ENCODE assay signal across 36 cellular contexts in the genomic region with DNA sequence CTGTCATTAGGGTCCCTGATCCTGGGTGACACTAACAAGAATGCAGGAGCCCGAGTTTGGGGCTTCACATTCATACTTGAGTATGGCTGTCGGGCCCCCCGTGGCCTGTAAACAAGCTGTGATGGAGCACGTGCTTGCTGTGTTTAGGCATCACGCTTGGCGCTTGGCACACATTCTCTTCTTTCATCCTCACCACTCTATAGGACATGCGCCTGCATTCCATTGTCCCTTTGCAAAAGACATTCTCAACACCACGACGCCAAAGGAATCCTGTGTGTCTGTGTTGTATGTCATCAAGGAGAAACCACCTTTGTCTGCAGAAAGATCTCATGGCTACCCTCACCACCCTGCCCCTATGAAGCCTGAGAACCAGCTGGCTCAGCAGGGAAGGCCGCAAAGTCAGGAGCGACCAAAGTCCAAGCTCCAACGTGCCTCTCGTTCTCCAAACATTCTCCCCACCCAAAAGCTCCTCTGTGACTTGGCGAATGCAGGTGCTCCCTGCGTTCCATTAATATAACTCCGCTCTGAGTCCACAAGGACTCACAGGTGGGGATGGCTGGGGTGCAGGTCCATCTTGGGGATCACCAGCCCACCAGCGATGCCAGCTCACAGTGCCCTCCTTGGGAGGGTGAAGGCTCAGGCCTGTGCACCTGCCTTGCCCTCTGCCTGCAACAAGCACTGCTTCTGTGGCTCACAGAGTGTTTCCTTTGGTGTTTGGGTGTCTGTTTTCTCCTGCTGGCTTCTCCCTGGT. TPM values are rescaled to one million over a fixed set of nuclear protein-coding genes. Genes with fewer than 3 reads are reported as not detected.
A peak's percentile ranks its signal among the peaks of the same experiment; 100 is the strongest.
DNase-seq lines count a peak whose midpoint lies in the region; ATAC-seq, FAIRE-seq and TF ChIP-seq lines count a peak whose summit lies in the region.
"Had no signal": no experiment of that assay in that cellular context is flagged by ENCODE, and none has a peak within 500 bp of the region (broad histone marks: within the 10 kb centered on the region; RNA-seq: fewer than 3 reads in every experiment).

No MANE protein-coding gene starts in this region.

- H3K9me3 ChIP-seq in hepatocyte (ENCODE audit: low read depth) (no peaks in the 10 kb centered on the region), pancreas (no peaks in the 10 kb centered on the region), aorta (ENCODE audit: control insufficient read depth, low read length) (no peaks in the 10 kb centered on the region), smooth muscle cell (replicated peaks; ENCODE audit: low read depth) (no peaks in the 10 kb centered on the region)
- H3K9me3 ChIP-seq: testis had no signal

- no peaks in the 10 kb centered on the region for H3K36me3 Mint-ChIP-seq in activated naive CD4-positive, alpha-beta T cell treated with anti-CD3 and anti-CD28 coated beads, Interleukin-2, amount 10 ng/mL, durations not matched to agents 7 days and 5 days
- H3K36me3 Mint-ChIP-seq: activated naive CD4-positive, alpha-beta T cell treated with anti-CD3 and anti-CD28 coated beads, Interleukin-2, amount 50 U/mL, for 72 hours; CD4-positive, CD25-positive, alpha-beta regulatory T cell; naive thymus-derived CD4-positive, alpha-beta T cell had no signal

- no peaks in the 10 kb centered on the region for H3K36me3 ChIP-seq in hepatocyte (replicated peaks; ENCODE audit: insufficient read depth, low read depth)
- H3K36me3 ChIP-seq in pancreas = no peaks in the 10 kb centered on the region
- no peaks in the 10 kb centered on the region for H3K36me3 ChIP-seq in aorta (ENCODE audit: control insufficient read depth in 1 of 2, insufficient read depth in 2 of 2, low read length in 1 of 2)
- H3K36me3 ChIP-seq in smooth muscle cell (ENCODE audit: low read depth) = no peaks in the 10 kb centered on the region

- H2AFZ ChIP-seq in hepatocyte = no peak overlapping the region
- H2AFZ ChIP-seq in smooth muscle cell (ENCODE audit: low read depth) = no peak overlapping the region

- peaks cover 8% of the 10 kb centered on the region for H3K4me1 Mint-ChIP-seq in activated naive CD4-positive, alpha-beta T cell treated with anti-CD3 and anti-CD28 coated beads, Interleukin-2, amount 10 ng/mL, durations not matched to agents 7 days and 5 days

- H3K27ac ChIP-seq in hepatocyte = peak overlapping the region; percentile 22
- no peak overlapping the region for H3K27ac ChIP-seq in pancreas
- no peak overlapping the region for H3K27ac ChIP-seq in aorta (ENCODE audit: low read depth in 1 of 2, low read length in 2 of 2)
- H3K27ac ChIP-seq in smooth muscle cell (ENCODE audit: low read depth) = no peak overlapping the region
- H3K27ac ChIP-seq: epithelial cell of prostate, HL-60, skin epidermis, testis, VCaP had no signal

- peak; percentile 14 for DNase-seq in activated naive CD4-positive, alpha-beta T cell treated with anti-CD3 and anti-CD28 coated beads, Interleukin-2, amount 10 ng/mL, durations not matched to agents 7 days and 5 days
- no peak for DNase-seq in activated naive CD4-positive, alpha-beta T cell treated with Interleukin-2 at 50 U/mL for 16 hours
- DNase-seq in hepatocyte (ENCODE audit: low spot score) (peak; percentile 53), pancreas (peak in 4 of 6 donors; percentile 29 to 54 (median 36)), aorta (peak; percentile 34 to 39), D721Med (ENCODE audit: insufficient read length, low spot score) (no peak), NCI-H2171 (lab: John Stamatoyannopoulos, UW) (no peak), smooth muscle cell (lab: John Stamatoyannopoulos, UW; ENCODE audit: unreplicated experiment) (no peak)
- DNase-seq: 8988T; activated CD4-positive, alpha-beta T cell treated with anti-CD3 and anti-CD28 coated beads for 4 hours; activated T-cell treated with anti-CD3 and anti-CD28 coated beads for 4 hours; CD4-positive, CD25-positive, alpha-beta regulatory T cell; effector CD8-positive, alpha-beta T cell; H7; immature natural killer cell; Kasumi-1; left cardiac atrium; mesenchymal stem cell; MV-4-11; naive thymus-derived CD4-positive, alpha-beta T cell; NCI-H1436 treated with DMSO at 0.1 percent for 48 hours; NCI-H2081 treated with DMSO at 0.1 percent for 48 hours; NCI-H446; SIG-M5; stimulated activated CD4-positive, alpha-beta T cell treated with anti-CD3 and anti-CD28 coated beads, Interleukin-1b, Interleukin-23, amount 100 ng/mL, for 48 hours; stimulated activated naive CD8-positive, alpha-beta T cell treated with anti-CD3 and anti-CD28 coated beads, Interleukin-15, Interleukin-2, amounts not matched to agents 100 U/mL and 50 U/mL, for 24 hours; T1000; testis had no signal

- H3K27me3 ChIP-seq in hepatocyte (no peaks in the 10 kb centered on the region), pancreas (no peaks in the 10 kb centered on the region), aorta (ENCODE audit: control insufficient read depth in 1 of 2, insufficient read depth in 2 of 2, low read length in 1 of 2) (no peaks in the 10 kb centered on the region), smooth muscle cell (ENCODE audit: low read depth) (peaks cover 24% of the 10 kb centered on the region)
- H3K27me3 ChIP-seq: testis had no signal

- 73% methylated on average over 17 of the region's 17 CpGs for WGBS in hepatocyte (ENCODE audit: low lambda C conversion rate, missing lambda C conversion rate)
- WGBS in pancreas, 2 donors = 45 to 46% methylated on average over 17 of the region's 17 CpGs
- 85 to 87% methylated on average over 17 of the region's 17 CpGs for WGBS in aorta, 2 donors
- WGBS in smooth muscle cell (ENCODE audit: low lambda C conversion rate) = 89% methylated on average over 17 of the region's 17 CpGs

- FAIRE-seq in pancreas (lab: Jason Lieb, UNC) (no peak), D721Med (lab: Jason Lieb, UNC) (no peak)
- FAIRE-seq: colon, urothelium cell line had no signal

- no peaks in the 10 kb centered on the region for H3F3A ChIP-seq in smooth muscle cell (ENCODE audit: low read depth)

- TF ChIP-seq CTCF in hepatocyte (IDR thresholded peaks at IDR 0.05; ENCODE audit: poor library complexity) (no peak), pancreas (IDR thresholded peaks at IDR 0.05) (no peak), D721Med (IDR thresholded peaks at IDR 0.05; ENCODE audit: insufficient read depth, missing control alignments) (no peak), smooth muscle cell (IDR thresholded peaks at IDR 0.05; ENCODE audit: borderline replicate concordance, insufficient read depth, poor library complexity, severe bottlenecking) (no peak)

- H3K9me2 ChIP-seq in hepatocyte (replicated peaks; ENCODE audit: insufficient read depth) = no peaks in the 10 kb centered on the region

- no peaks in the 10 kb centered on the region for H4K20me1 ChIP-seq in hepatocyte (ENCODE audit: insufficient read depth, poor library complexity, severe bottlenecking)
- H4K20me1 ChIP-seq in smooth muscle cell (ENCODE audit: low read depth) = no peaks in the 10 kb centered on the region

- CTCF ChIA-PET in activated naive CD4-positive, alpha-beta T cell treated with anti-CD3 and anti-CD28 coated beads, Interleukin-2, amount 10 ng/mL, durations not matched to agents 7 days and 5 days (lab: Charles Lee) = no interaction called here

- H3K27ac Mint-ChIP-seq in activated naive CD4-positive, alpha-beta T cell treated with anti-CD3 and anti-CD28 coated beads, Interleukin-2, amount 10 ng/mL, durations not matched to agents 7 days and 5 days = no peak overlapping the region
- H3K27ac Mint-ChIP-seq: activated naive CD4-positive, alpha-beta T cell treated with anti-CD3 and anti-CD28 coated beads, Interleukin-2, amount 50 U/mL, for 72 hours; activated T-helper 2 cell treated with anti-CD3 and anti-CD28 coated beads, Interferon-gamma antibody, Interleukin-2, Interleukin-4, amounts not matched to agents 10 μg/mL and 5 μg/mL and 100 μg/mL, durations not matched to agents 14 hours and 24 hours and 36 hours; CD4-positive, CD25-positive, alpha-beta regulatory T cell; immature natural killer cell; naive thymus-derived CD4-positive, alpha-beta T cell had no signal

- H3K4me2 ChIP-seq in hepatocyte = peak overlapping the region; percentile 29
- H3K4me2 ChIP-seq in smooth muscle cell = no peak overlapping the region

- ATAC-seq in pancreas (peak; percentile 48 to 79 (median 68)), aorta (ENCODE audit: low FRiP score) (no peak)
- ATAC-seq: activated naive CD4-positive, alpha-beta T cell treated with anti-CD3 and anti-CD28 coated beads, Interleukin-2, amount 50 U/mL, for 72 hours; left cardiac atrium; naive thymus-derived CD4-positive, alpha-beta T cell; stimulated activated naive CD8-positive, alpha-beta T cell treated with anti-CD3 and anti-CD28 coated beads, Interleukin-15, Interleukin-2, amounts not matched to agents 100 U/mL and 50 U/mL, for 24 hours had no signal

- no peak overlapping the region for H3K4me3 ChIP-seq in hepatocyte
- no peak overlapping the region for H3K4me3 ChIP-seq in pancreas
- no peak overlapping the region for H3K4me3 ChIP-seq in aorta (ENCODE audit: low read length in 2 of 2)
- H3K4me3 ChIP-seq in smooth muscle cell = no peak overlapping the region
- H3K4me3 ChIP-seq: skin epidermis, testis had no signal

- H3K4me3 Mint-ChIP-seq in activated naive CD4-positive, alpha-beta T cell treated with anti-CD3 and anti-CD28 coated beads, Interleukin-2, amount 10 ng/mL, durations not matched to agents 7 days and 5 days = no peak overlapping the region
- H3K4me3 Mint-ChIP-seq: immature natural killer cell; naive thymus-derived CD4-positive, alpha-beta T cell had no signal

- no peak overlapping the region for H3K9ac ChIP-seq in smooth muscle cell (ENCODE audit: low read depth)

- H3K79me2 ChIP-seq in hepatocyte (no peaks in the 10 kb centered on the region), smooth muscle cell (ENCODE audit: low read depth) (no peaks in the 10 kb centered on the region)

- H3K27me3 Mint-ChIP-seq in activated naive CD4-positive, alpha-beta T cell treated with anti-CD3 and anti-CD28 coated beads, Interleukin-2, amount 10 ng/mL, durations not matched to agents 7 days and 5 days = peaks cover 20% of the 10 kb centered on the region

- intact Hi-C loops in pancreas (cut with DNase I) = no loop called here
- intact Hi-C loops in aorta (cut with DNase I) = no loop called here

- H3K9me3 Mint-ChIP-seq in activated naive CD4-positive, alpha-beta T cell treated with anti-CD3 and anti-CD28 coated beads, Interleukin-2, amount 10 ng/mL, durations not matched to agents 7 days and 5 days = no peaks in the 10 kb centered on the region
- H3K9me3 Mint-ChIP-seq: activated naive CD4-positive, alpha-beta T cell treated with anti-CD3 and anti-CD28 coated beads, Interleukin-2, amount 50 U/mL, for 72 hours; activated T-helper 2 cell treated with anti-CD3 and anti-CD28 coated beads, Interferon-gamma antibody, Interleukin-2, Interleukin-4, amounts not matched to agents 10 μg/mL and 5 μg/mL and 100 μg/mL, durations not matched to agents 14 hours and 24 hours and 36 hours; immature natural killer cell; naive thymus-derived CD4-positive, alpha-beta T cell had no signal

- peaks cover 17% of the 10 kb centered on the region for H3K4me1 ChIP-seq in hepatocyte (ENCODE audit: insufficient read depth)
- peaks cover 9 to 11% (median 11%) of the 10 kb centered on the region in 3 donors for H3K4me1 ChIP-seq in pancreas
- no peaks in the 10 kb centered on the region for H3K4me1 ChIP-seq in aorta (ENCODE audit: control insufficient read depth in 1 of 2, insufficient read depth in 2 of 2, low read length in 2 of 2)
- no peaks in the 10 kb centered on the region for H3K4me1 ChIP-seq in smooth muscle cell (ENCODE audit: low read depth)

RNA-seq across cellular contexts. Expression of a gene that starts 6.2 kb away (rescaled TPM):
- 6.1 and 8.9 TPM in 2 replicates for total RNA-seq in hepatocyte
- polyA plus RNA-seq in hepatocyte = 6.0 and 6.4 TPM in 2 replicates
- total RNA-seq in pancreas = 10 to 100 TPM in 2 of 6 donors, 1 to 10 TPM in 4; 7.8 to 11.7 (median 9.3) TPM
- polyA plus RNA-seq in pancreas = 10 to 100 TPM in 1 of 2 donors, 1 to 10 TPM in 1; 6.9 to 12.2 TPM
- total RNA-seq in aorta = 10 to 100 TPM; 22.0 to 25.1 TPM
- 1 to 10 TPM; 2.0 to 6.1 TPM for polyA plus RNA-seq in aorta
- total RNA-seq in smooth muscle cell = 5.0 and 9.7 TPM in 2 replicates
- 3.5 and 7.9 TPM in 2 replicates for polyA plus RNA-seq in smooth muscle cell

RNA-seq across cellular contexts. Expression of a gene that starts 25.8 kb away (rescaled TPM):
- total RNA-seq in hepatocyte (9.0 and 9.7 TPM in 2 replicates), pancreas (10 to 100 TPM in 1 of 6 donors, 1 to 10 TPM in 5; 4.9 to 10.3 (median 7.9) TPM), aorta (10 to 100 TPM; 21.0 to 21.5 TPM), smooth muscle cell (4.4 and 5.3 TPM in 2 replicates)
- polyA plus RNA-seq in hepatocyte (8.4 and 9.1 TPM in 2 replicates), pancreas (1 to 10 TPM; 4.7 to 7.0 TPM), aorta (10 to 100 TPM; 14.4 to 15.8 TPM), smooth muscle cell (7.5 and 10.2 TPM in 2 replicates)

RNA-seq across cellular contexts. Expression of a gene that starts 54.7 kb away (rescaled TPM):
- total RNA-seq in hepatocyte = 14.1 and 17.8 TPM in 2 replicates
- polyA plus RNA-seq in hepatocyte = 23.0 and 28.5 TPM in 2 replicates
- total RNA-seq in pancreas = 10 to 100 TPM in 4 of 6 donors, 1 to 10 TPM in 2; 4.9 to 18.9 (median 16.0) TPM
- polyA plus RNA-seq in pancreas = 10 to 100 TPM; 11.1 to 22.7 TPM
- total RNA-seq in aorta = 1 to 10 TPM; 3.3 to 5.2 TPM
- polyA plus RNA-seq in aorta = 1 to 10 TPM; 3.3 to 9.4 TPM
- 0.81 TPM in 1 of 2 replicates, not detected in the other for total RNA-seq in smooth muscle cell
- polyA plus RNA-seq in smooth muscle cell = 2.7 and 6.4 TPM in 2 replicates

Comparison
In these comparisons a context has a peak if more than half of its experiments do, and no peak if none do; other contexts are left out.
1. DNase-seq: peak in activated naive CD4-positive, alpha-beta T cell treated with anti-CD3 and anti-CD28 coated beads, Interleukin-2, amount 10 ng/mL, durations not matched to agents 7 days and 5 days (single experiment), hepatocyte (single experiment), pancreas (4 of 6) and aorta (2 of 2); none in activated naive CD4-positive, alpha-beta T cell treated with Interleukin-2 at 50 U/mL for 16 hours (single experiment), D721Med (single experiment), NCI-H2171 (single experiment) and smooth muscle cell (single experiment).